1 cellular context compared by ENCODE assay signal in genomic region chr10:112202561-112203241, GRCh38.
TF ChIP-seq lines count a peak whose summit lies in the region.

No MANE protein-coding gene starts in this region.

TF ChIP-seq in SK-N-SH, 30 proteins besides CTCF, POLR2A, EP300 and RAD21 (continued from another document):
- no peak for TF ChIP-seq MAX (IDR thresholded peaks at IDR 0.05; ENCODE audit: low read depth)
